ENCODE assay signal across 8 cellular contexts in the genomic region with DNA sequence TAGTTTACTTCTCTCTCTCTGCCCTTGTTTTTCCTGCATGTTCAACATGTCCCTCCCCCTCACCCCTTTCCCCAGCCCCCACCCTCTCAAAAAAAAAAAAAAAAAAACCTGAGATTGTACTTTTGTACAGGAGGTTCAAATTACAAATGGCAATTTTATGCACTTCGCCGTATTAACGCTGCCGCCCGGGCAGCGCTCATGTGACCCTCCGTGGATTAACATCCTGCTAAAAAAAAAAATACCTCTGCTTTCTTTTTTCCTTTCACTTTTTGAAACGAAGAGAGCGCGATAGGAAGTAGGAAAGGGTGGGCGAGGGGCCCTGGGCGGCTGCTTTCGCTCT. TPM values are rescaled to one million over a fixed set of nuclear protein-coding genes. Genes with fewer than 3 reads are reported as not detected.
DNase-seq lines count a peak whose midpoint lies in the region; ATAC-seq and TF ChIP-seq lines count a peak whose summit lies in the region.

No MANE protein-coding gene starts in this region.

- peak overlapping the region; percentile 77 for H2BK120ac ChIP-seq in mesenchymal stem cell (ENCODE audit: low read depth, low read length)

- H3K27ac ChIP-seq in cardiac muscle cell (no peak overlapping the region), breast epithelium (peak overlapping the region; percentile 93 to 99), mesenchymal stem cell (ENCODE audit: low read length, poor library complexity, severe bottlenecking) (peak overlapping the region; percentile 96), uterus (peak overlapping the region; percentile 94 to 100)

- H2BK15ac ChIP-seq in mesenchymal stem cell (ENCODE audit: low read depth, poor library complexity, severe bottlenecking): peak overlapping the region; percentile 78

- peak in 1 of 2 donors; percentile 45 for DNase-seq in cardiac muscle cell (ENCODE audit: low read depth in 1 of 2, low spot score in 1 of 2)
- no peak for DNase-seq in Right ventricle myocardium inferior (ENCODE audit: missing footprints)
- DNase-seq in breast epithelium (ENCODE audit: low spot score in 2 of 2): no peak
- no peak for DNase-seq in mesenchymal stem cell
- DNase-seq in uterus: no peak
- DNase-seq in cerebellar nuclear complex (lab: John Stamatoyannopoulos, UW): no peak
- no peak for DNase-seq in NCI-H774 (lab: John Stamatoyannopoulos, UW)

- H2BK5ac ChIP-seq in mesenchymal stem cell (ENCODE audit: low read depth, low read length, poor library complexity, severe bottlenecking): peak overlapping the region; percentile 91

- H3K14ac ChIP-seq in mesenchymal stem cell (ENCODE audit: low read length in 2 of 2): peak overlapping the region in 1 of 2 experiments; percentile 59

- TF ChIP-seq POLR2A in breast epithelium (IDR thresholded peaks at IDR 0.05): no peak
- no peak for TF ChIP-seq POLR2A in uterus (IDR thresholded peaks at IDR 0.05)

- no peak overlapping the region for H2BK12ac ChIP-seq in mesenchymal stem cell (ENCODE audit: low read length in 2 of 2)

- peak overlapping the region; percentile 99 for H3K9ac ChIP-seq in mesenchymal stem cell (ENCODE audit: low read length)

- H3K18ac ChIP-seq in mesenchymal stem cell (ENCODE audit: low read depth in 1 of 2, low read length in 2 of 2): peak overlapping the region; percentile 97 to 100

- no peak overlapping the region for H4K91ac ChIP-seq in mesenchymal stem cell (ENCODE audit: low read length)

- H3K4me3 ChIP-seq in cardiac muscle cell: peak overlapping the region; percentile 46
- peak overlapping the region; percentile 79 to 89 (median 80) for H3K4me3 ChIP-seq in breast epithelium
- peak overlapping the region; percentile 81 to 99 for H3K4me3 ChIP-seq in mesenchymal stem cell (ENCODE audit: insufficient read depth in 1 of 2, low read depth in 1 of 2, low read length in 2 of 2)
- H3K4me3 ChIP-seq in uterus: peak overlapping the region; percentile 84 to 90

- peaks cover 90% of the 10 kb centered on the region for H3K27me3 ChIP-seq in cardiac muscle cell
- no peaks in the 10 kb centered on the region for H3K27me3 ChIP-seq in breast epithelium
- H3K27me3 ChIP-seq in mesenchymal stem cell (ENCODE audit: control insufficient read depth in 1 of 2, insufficient read depth in 1 of 2, low read length in 2 of 2): no peaks in the 10 kb centered on the region
- H3K27me3 ChIP-seq in uterus: no peaks in the 10 kb centered on the region

- intact Hi-C loops in Right ventricle myocardium inferior (cut with DNase I) (loop anchor here (10.0 kb wide), 2 partner anchors 1308 to 1632 kb away; a partner anchor contains a TSS), breast epithelium (cut with DNase I; ENCODE audit: low total_unique reads) (no loop called here), uterus (cut with DNase I; ENCODE audit: low total_unique reads) (no loop called here)

- no peaks in the 10 kb centered on the region for H3K4me1 ChIP-seq in cardiac muscle cell (ENCODE audit: low read depth)
- no peaks in the 10 kb centered on the region for H3K4me1 ChIP-seq in breast epithelium
- H3K4me1 ChIP-seq in mesenchymal stem cell (ENCODE audit: control insufficient read depth, insufficient read depth, low read depth, low read length): no peaks in the 10 kb centered on the region
- H3K4me1 ChIP-seq in uterus: no peaks in the 10 kb centered on the region

- no peak overlapping the region for H3K4me2 ChIP-seq in mesenchymal stem cell (ENCODE audit: low read length, poor library complexity, severe bottlenecking)

- H3K9me3 ChIP-seq in cardiac muscle cell (ENCODE audit: low read depth) (no peaks in the 10 kb centered on the region), breast epithelium (no peaks in the 10 kb centered on the region), mesenchymal stem cell (ENCODE audit: control insufficient read depth, low read length) (no peaks in the 10 kb centered on the region), uterus (no peaks in the 10 kb centered on the region)

- ATAC-seq in Right ventricle myocardium inferior (no peak), HG02678 (IDR thresholded peaks at IDR 0.05; ENCODE audit: unreplicated experiment) (no peak)

- H2AFZ ChIP-seq in mesenchymal stem cell (ENCODE audit: low read depth, low read length): no peak overlapping the region

- WGBS in mesenchymal stem cell: under 1% methylated on average over 9 of the region's 13 CpGs

- no peaks in the 10 kb centered on the region for H3K79me1 ChIP-seq in mesenchymal stem cell (replicated peaks; ENCODE audit: low read length, poor library complexity, severe bottlenecking)

- H3K4ac ChIP-seq in mesenchymal stem cell (ENCODE audit: low read depth in 1 of 2, low read length in 2 of 2): peak overlapping the region in 1 of 2 experiments; percentile 91

- H2AK5ac ChIP-seq in mesenchymal stem cell (ENCODE audit: low read length, severe bottlenecking): no peak overlapping the region

- no peaks in the 10 kb centered on the region for H3K36me3 ChIP-seq in cardiac muscle cell
- no peaks in the 10 kb centered on the region for H3K36me3 ChIP-seq in breast epithelium
- peaks cover 47 to 48% of the 10 kb centered on the region in 2 experiments for H3K36me3 ChIP-seq in mesenchymal stem cell (ENCODE audit: control insufficient read depth in 1 of 2, insufficient read depth in 2 of 2, low read depth in 1 of 2, low read length in 2 of 2)
- no peaks in the 10 kb centered on the region for H3K36me3 ChIP-seq in uterus

- H4K8ac ChIP-seq in mesenchymal stem cell (ENCODE audit: low read length): peak overlapping the region; percentile 31

- H3K23ac ChIP-seq in mesenchymal stem cell (ENCODE audit: low read length in 2 of 2): no peak overlapping the region

- no peak for TF ChIP-seq CTCF in cardiac muscle cell (IDR thresholded peaks at IDR 0.05; ENCODE audit: low read depth, low read length)
- no peak for TF ChIP-seq CTCF in breast epithelium (IDR thresholded peaks at IDR 0.05)
- no peak for TF ChIP-seq CTCF in uterus (IDR thresholded peaks at IDR 0.05)

RNA-seq across cellular contexts. Expression of a gene that starts 2.3 kb away (rescaled TPM):
- total RNA-seq in cardiac muscle cell (0.63 and 0.99 TPM in 2 replicates), Right ventricle myocardium inferior (14.2 TPM), breast epithelium (10 to 100 TPM; 13.2 to 22.9 (median 13.6) TPM), uterus (100 to 1,000 TPM in 1 of 4 donors, 10 to 100 TPM in 3; 23.6 to 255 (median 51.9) TPM)
- polyA plus RNA-seq in cardiac muscle cell: 1.2 and 1.5 TPM in 2 replicates
- polyA plus RNA-seq in mesenchymal stem cell (2013, experiment 1 of 2): 117 TPM
- 115 TPM for polyA plus RNA-seq in mesenchymal stem cell (2013, experiment 2 of 2)
